ENCODE assay signal across 14 cellular contexts in the genomic region with DNA sequence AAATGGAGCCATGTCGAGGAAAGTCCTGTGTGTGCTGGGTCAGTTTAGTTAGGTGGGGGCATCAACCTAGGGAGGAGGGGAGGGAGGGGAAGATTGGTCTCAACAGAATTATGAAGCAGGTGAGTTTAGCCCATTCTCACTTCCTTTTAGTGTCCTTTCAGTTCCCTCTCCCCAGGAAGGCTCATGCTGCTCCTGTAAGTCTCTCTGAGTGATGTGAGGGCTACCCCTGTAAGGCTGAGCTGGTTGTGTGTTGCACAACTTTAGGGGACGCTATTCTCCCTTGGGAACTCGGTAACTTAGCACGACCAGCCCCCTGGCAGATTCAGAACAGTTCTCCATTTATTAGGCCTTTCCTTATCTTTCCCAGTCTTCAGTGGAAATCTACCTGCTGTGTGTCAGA. TPM values are rescaled to one million over a fixed set of nuclear protein-coding genes. Genes with fewer than 3 reads are reported as not detected.
A peak's percentile ranks its signal among the peaks of the same experiment; 100 is the strongest.
DNase-seq lines count a peak whose midpoint lies in the region; ATAC-seq and TF ChIP-seq lines count a peak whose summit lies in the region.
"Had no signal": no experiment of that assay in that cellular context is flagged by ENCODE, and none has a peak within 500 bp of the region (broad histone marks: within the 10 kb centered on the region; RNA-seq: fewer than 3 reads in every experiment).

No MANE protein-coding gene starts in this region.

- no peaks in the 10 kb centered on the region for H3K36me3 ChIP-seq in brain microvascular endothelial cell (replicated peaks)
- H3K36me3 ChIP-seq: upper lobe of left lung had no signal

- peak; percentile 98 for ATAC-seq in GM18511 (IDR thresholded peaks at IDR 0.05; ENCODE audit: unreplicated experiment)
- ATAC-seq in GM21390 (IDR thresholded peaks at IDR 0.05; ENCODE audit: unreplicated experiment): peak; percentile 96
- peak; percentile 97 for ATAC-seq in HG03060 (IDR thresholded peaks at IDR 0.05; ENCODE audit: low read depth, unreplicated experiment)
- ATAC-seq: GM23338 had no signal

- no peaks in the 10 kb centered on the region for H3K27me3 ChIP-seq in brain microvascular endothelial cell (replicated peaks)
- H3K27me3 ChIP-seq: upper lobe of left lung had no signal

- H3K27ac Mint-ChIP-seq in progenitor cell of endocrine pancreas: no peak overlapping the region
- H3K27ac Mint-ChIP-seq: activated T-cell treated with anti-CD3 and anti-CD28 coated beads, Interleukin-2, amount 50 U/mL, for 24 hours; GM23338 had no signal

- no peaks in the 10 kb centered on the region for H3K9me3 Mint-ChIP-seq in progenitor cell of endocrine pancreas (ENCODE audit: low read depth)
- H3K9me3 Mint-ChIP-seq: activated T-cell treated with anti-CD3 and anti-CD28 coated beads, Interleukin-2, amount 50 U/mL, for 24 hours; CD4-positive, alpha-beta memory T cell had no signal

- no peaks in the 10 kb centered on the region for H3K27me3 Mint-ChIP-seq in progenitor cell of endocrine pancreas
- H3K27me3 Mint-ChIP-seq: activated T-cell treated with anti-CD3 and anti-CD28 coated beads, Interleukin-2, amount 50 U/mL, for 24 hours had no signal

- H3K4me1 Mint-ChIP-seq in progenitor cell of endocrine pancreas (ENCODE audit: low read depth): peaks cover 1% of the 10 kb centered on the region
- H3K4me1 Mint-ChIP-seq: GM23338 had no signal

- no peak overlapping the region for H3K27ac ChIP-seq in brain microvascular endothelial cell
- H3K27ac ChIP-seq: upper lobe of left lung had no signal

- in situ Hi-C loops in brain microvascular endothelial cell (cut with HindIII; ENCODE audit: low pct_ligation_motif_present, low sequenced_read_pairs): no loop called here

- no peak overlapping the region for H3K4me3 Mint-ChIP-seq in progenitor cell of endocrine pancreas (ENCODE audit: low read depth)
- H3K4me3 Mint-ChIP-seq: activated T-cell treated with anti-CD3 and anti-CD28 coated beads, Interleukin-2, amount 50 U/mL, for 24 hours; CD4-positive, alpha-beta memory T cell; GM23338 had no signal

- DNase-seq in RPMI8226: peak; percentile 76
- DNase-seq in ureter (ENCODE audit: low spot score): no peak
- DNase-seq in brain microvascular endothelial cell: no peak
- DNase-seq in DMS53 treated with DMSO at 0.1 percent for 48 hours (lab: John Stamatoyannopoulos, UW; ENCODE audit: unreplicated experiment): no peak
- DNase-seq in progenitor cell of endocrine pancreas (ENCODE audit: low spot score, unreplicated experiment): no peak
- DNase-seq: activated T-cell treated with anti-CD3 and anti-CD28 coated beads, Interleukin-2, amount 50 U/mL, for 24 hours; CD4-positive, alpha-beta memory T cell; NK-92 treated with Interleukin-12 subunit alpha and Interleukin-12 subunit beta, amount 100 ng/mL, for 24 hours; upper lobe of left lung had no signal

- H3K36me3 Mint-ChIP-seq in progenitor cell of endocrine pancreas (ENCODE audit: insufficient read depth): no peaks in the 10 kb centered on the region
- H3K36me3 Mint-ChIP-seq: CD4-positive, alpha-beta memory T cell had no signal

- TF ChIP-seq CTCF in brain microvascular endothelial cell (IDR thresholded peaks at IDR 0.05; ENCODE audit: low read depth, low read length, missing control alignments) (no peak), progenitor cell of endocrine pancreas (IDR thresholded peaks at IDR 0.05; ENCODE audit: unreplicated experiment) (no peak)

- H3K4me3 ChIP-seq in brain microvascular endothelial cell (ENCODE audit: low read depth, low read length): no peak overlapping the region
- H3K4me3 ChIP-seq: GM23338, upper lobe of left lung had no signal

RNA-seq across cellular contexts. Expression of a gene that starts 21.2 kb away (rescaled TPM):
- total RNA-seq in ureter (not detected), progenitor cell of endocrine pancreas (0.11 TPM in 1 of 2 replicates, not detected in the other)
- total RNA-seq: kidney epithelial cell had no signal

RNA-seq across cellular contexts. Expression of a gene that starts 37.7 kb away (rescaled TPM):
- total RNA-seq in ureter (44.0 TPM), progenitor cell of endocrine pancreas (26.5 and 31.4 TPM in 2 replicates)
